8 cellular contexts compared by ENCODE assay signal in genomic region chrX:12999422-12999821, GRCh38. TPM values are rescaled to one million over a fixed set of nuclear protein-coding genes. Genes with fewer than 3 reads are reported as not detected.
DNase-seq lines count a peak whose midpoint lies in the region; ATAC-seq and TF ChIP-seq lines count a peak whose summit lies in the region.

No MANE protein-coding gene starts in this region.

- TF ChIP-seq POLR2A in GM15510 (IDR thresholded peaks at IDR 0.05; ENCODE audit: borderline replicate concordance, extremely low read depth, insufficient read length): peak; percentile 33

- DNase-seq in T-helper 22 cell (ENCODE audit: low read depth) (peak; percentile 18), memory B cell (ENCODE audit: low spot score in 2 of 2) (no peak), T-helper 9 cell (no peak), NCI-H446 treated with DMSO at 0.1 percent for 48 hours (lab: John Stamatoyannopoulos, UW) (no peak), NCI-H2171 treated with DMSO at 0.1 percent for 48 hours (lab: John Stamatoyannopoulos, UW) (no peak), glutamatergic neuron (no peak)

- no peak for TF ChIP-seq CTCF in glutamatergic neuron (IDR thresholded peaks at IDR 0.05; ENCODE audit: partially characterized antibody, unreplicated experiment)

- H3K27me3 Mint-ChIP-seq in memory B cell (no peaks in the 10 kb centered on the region), glutamatergic neuron (ENCODE audit: unreplicated experiment) (peaks cover 1% of the 10 kb centered on the region)

- H3K4me1 Mint-ChIP-seq in memory B cell (peaks cover 27% of the 10 kb centered on the region), glutamatergic neuron (ENCODE audit: low read depth, unreplicated experiment) (peaks cover 6% of the 10 kb centered on the region)

- H3K27ac Mint-ChIP-seq in memory B cell: peak overlapping the region; percentile 87
- H3K27ac Mint-ChIP-seq in glutamatergic neuron (ENCODE audit: unreplicated experiment): no peak overlapping the region

- H3K36me3 Mint-ChIP-seq in memory B cell: no peaks in the 10 kb centered on the region
- no peaks in the 10 kb centered on the region for H3K36me3 Mint-ChIP-seq in glutamatergic neuron (ENCODE audit: unreplicated experiment)

- no peaks in the 10 kb centered on the region for H3K9me3 Mint-ChIP-seq in memory B cell
- no peaks in the 10 kb centered on the region for H3K9me3 Mint-ChIP-seq in glutamatergic neuron (ENCODE audit: unreplicated experiment)

- H3K4me3 Mint-ChIP-seq in memory B cell (peak overlapping the region; percentile 74), glutamatergic neuron (ENCODE audit: unreplicated experiment) (no peak overlapping the region)

- ATAC-seq in HG02642 (IDR thresholded peaks at IDR 0.05; ENCODE audit: poor library complexity, unreplicated experiment): peak; percentile 57
- ATAC-seq in memory B cell (ENCODE audit: low read depth): peak; percentile 34

RNA-seq across cellular contexts. Expression of gene TMSB4X, which starts 24.5 kb away (rescaled TPM):
- total RNA-seq in glutamatergic neuron (ENCODE audit: unreplicated experiment): 4,532 TPM

RNA-seq across cellular contexts. Expression of gene FAM9C, which starts 45.0 kb away (rescaled TPM):
- total RNA-seq in glutamatergic neuron (ENCODE audit: unreplicated experiment): not detected
